Comparison of ENCODE assay signal across 19 cellular contexts in genomic region chr7:75969704-75970498, GRCh38. TPM values are rescaled to one million over a fixed set of nuclear protein-coding genes. Genes with fewer than 3 reads are reported as not detected.
DNase-seq lines count a peak whose midpoint lies in the region; ATAC-seq and TF ChIP-seq lines count a peak whose summit lies in the region.
"Had no signal": no experiment of that assay in that cellular context is flagged by ENCODE, and none has a peak within 500 bp of the region (broad histone marks: within the 10 kb centered on the region; RNA-seq: fewer than 3 reads in every experiment).

No MANE protein-coding gene starts in this region.

- no peak for TF ChIP-seq EP300 in suprapubic skin (IDR thresholded peaks at IDR 0.05)

- H3K9me3 ChIP-seq in SJCRH30 (replicated peaks) (no peaks in the 10 kb centered on the region), esophagus (ENCODE audit: control insufficient read depth in 2 of 2, insufficient read depth in 1 of 2, low read depth in 1 of 2, low read length in 1 of 2) (no peaks in the 10 kb centered on the region), muscle layer of duodenum (ENCODE audit: control insufficient read depth in 1 of 2, low read length in 2 of 2) (no peaks in the 10 kb centered on the region), suprapubic skin (no peaks in the 10 kb centered on the region)
- H3K9me3 ChIP-seq: HAP-1, pancreas, thoracic aorta had no signal

- DNase-seq in SJCRH30 = peak; percentile 78 to 83
- DNase-seq in suprapubic skin (ENCODE audit: low spot score in 2 of 2) = no peak
- no peak for DNase-seq in SW480 (ENCODE audit: low spot score)
- DNase-seq in stimulated activated CD4-positive, alpha-beta T cell treated with anti-CD3 and anti-CD28 coated beads, Interleukin-1b, Interleukin-23, amount 100 ng/mL, for 48 hours = no peak
- DNase-seq: activated CD4-positive, alpha-beta T cell treated with anti-CD3 and anti-CD28 coated beads for 1 hour; activated CD8-positive, alpha-beta memory T cell treated with anti-CD3 and anti-CD28 coated beads, Interleukin-2, amount 50 U/mL, for 48 hours; activated naive CD4-positive, alpha-beta T cell treated with Interleukin-2 at 50 U/mL for 16 hours; effector CD4-positive, alpha-beta T cell; foreskin melanocyte; NCI-H2171; pancreas; RPMI8226; T-helper 2 cell had no signal

- peaks cover 59% of the 10 kb centered on the region for H3K4me1 ChIP-seq in SJCRH30
- H3K4me1 ChIP-seq in esophagus (ENCODE audit: control insufficient read depth in 2 of 2, insufficient read depth in 2 of 2, low read length in 1 of 2) = peaks cover 9 to 16% of the 10 kb centered on the region in 2 donors
- H3K4me1 ChIP-seq in muscle layer of duodenum (ENCODE audit: control insufficient read depth in 1 of 2, insufficient read depth in 2 of 2, low read length in 2 of 2) = peaks cover 27 to 57% of the 10 kb centered on the region in 2 donors
- H3K4me1 ChIP-seq in suprapubic skin = peaks cover 64% of the 10 kb centered on the region
- H3K4me1 ChIP-seq: HAP-1 had no signal

- H3K36me3 ChIP-seq in SJCRH30 (peaks cover 21% of the 10 kb centered on the region), esophagus (ENCODE audit: control insufficient read depth in 2 of 2, insufficient read depth in 2 of 2, low read length in 1 of 2) (peaks cover 0 to 26% of the 10 kb centered on the region in 2 donors), muscle layer of duodenum (ENCODE audit: control insufficient read depth in 1 of 2, insufficient read depth in 2 of 2, low read length in 2 of 2) (peaks cover 9% of the 10 kb centered on the region in 2 donors), suprapubic skin (peaks cover 22% of the 10 kb centered on the region)
- H3K36me3 ChIP-seq: pancreas had no signal

- WGBS in esophagus, 2 donors = 89 to 91% methylated on average over 30 of the region's 30 CpGs
- WGBS in suprapubic skin = 95% methylated on average over 30 of the region's 30 CpGs

- ATAC-seq in esophagus mucosa (no peak), GM18907 (IDR thresholded peaks at IDR 0.05; ENCODE audit: unreplicated experiment) (no peak)
- ATAC-seq: pancreas had no signal

- TF ChIP-seq CTCF in suprapubic skin (IDR thresholded peaks at IDR 0.05) = no peak

- H3K27me3 ChIP-seq in SJCRH30 (no peaks in the 10 kb centered on the region), esophagus (ENCODE audit: control insufficient read depth in 1 of 2, insufficient read depth in 2 of 2, low read length in 2 of 2) (no peaks in the 10 kb centered on the region), muscle layer of duodenum (ENCODE audit: low read depth, low read length) (no peaks in the 10 kb centered on the region), suprapubic skin (no peaks in the 10 kb centered on the region)
- H3K27me3 ChIP-seq: pancreas had no signal

- TF ChIP-seq POLR2A in suprapubic skin (IDR thresholded peaks at IDR 0.05) = no peak

- peak overlapping the region; percentile 87 for H3K27ac ChIP-seq in SJCRH30
- H3K27ac ChIP-seq in esophagus (ENCODE audit: low read depth in 2 of 2, low read length in 1 of 2) = peak overlapping the region; percentile 37 to 71
- peak overlapping the region; percentile 31 for H3K27ac ChIP-seq in muscle layer of duodenum (ENCODE audit: low read length)
- peak overlapping the region; percentile 76 for H3K27ac ChIP-seq in suprapubic skin
- H3K27ac ChIP-seq: pancreas had no signal

- H3K4me3 ChIP-seq in SJCRH30 (peak overlapping the region; percentile 32), esophagus (ENCODE audit: low read depth in 1 of 2, low read length in 2 of 2) (no peak overlapping the region), muscle layer of duodenum (ENCODE audit: low read depth in 1 of 2, low read length in 2 of 2) (no peak overlapping the region), suprapubic skin (no peak overlapping the region)
- H3K4me3 ChIP-seq: HAP-1, pancreas, thoracic aorta had no signal

RNA-seq across cellular contexts. Expression of gene TMEM120A, which starts 24.5 kb away (rescaled TPM):
- 14.0 and 21.2 TPM in 2 replicates for total RNA-seq in SJCRH30 (2014; rRNA removed; shearing (Covaris generic))
- polyA plus RNA-seq in esophagus = 10 to 100 TPM; 43.8 to 51.0 TPM
- total RNA-seq in suprapubic skin = 10 to 100 TPM; 21.0 to 34.0 (median 22.4) TPM
- 33.9 TPM for total RNA-seq in esophagus mucosa

RNA-seq across cellular contexts. Expression of gene POR, which starts 54.9 kb away (rescaled TPM):
- 106 and 109 TPM in 2 replicates for total RNA-seq in SJCRH30 (2014; rRNA removed; shearing (Covaris generic))
- polyA plus RNA-seq in esophagus = 100 to 1,000 TPM in 1 of 2 donors, 10 to 100 TPM in 1; 94.5 to 102 TPM
- total RNA-seq in suprapubic skin = 100 to 1,000 TPM in 1 of 4 donors, 10 to 100 TPM in 3; 85.8 to 112 (median 91.8) TPM
- 137 TPM for total RNA-seq in esophagus mucosa

Comparison
In these comparisons a context has a peak if more than half of its experiments do, and no peak if none do; other contexts are left out.
1. DNase-seq: peak in SJCRH30 (2 of 2); none in suprapubic skin (0 of 2), SW480 (single experiment) and stimulated activated CD4-positive, alpha-beta T cell treated with anti-CD3 and anti-CD28 coated beads, Interleukin-1b, Interleukin-23, amount 100 ng/mL, for 48 hours (single experiment).
2. H3K27ac ChIP-seq: peak in every context shown above with its lines; median percentile 87 in SJCRH30; 76 in suprapubic skin; 54 in esophagus; 31 in muscle layer of duodenum.